ENCODE assay signal across 10 cellular contexts in the genomic region with DNA sequence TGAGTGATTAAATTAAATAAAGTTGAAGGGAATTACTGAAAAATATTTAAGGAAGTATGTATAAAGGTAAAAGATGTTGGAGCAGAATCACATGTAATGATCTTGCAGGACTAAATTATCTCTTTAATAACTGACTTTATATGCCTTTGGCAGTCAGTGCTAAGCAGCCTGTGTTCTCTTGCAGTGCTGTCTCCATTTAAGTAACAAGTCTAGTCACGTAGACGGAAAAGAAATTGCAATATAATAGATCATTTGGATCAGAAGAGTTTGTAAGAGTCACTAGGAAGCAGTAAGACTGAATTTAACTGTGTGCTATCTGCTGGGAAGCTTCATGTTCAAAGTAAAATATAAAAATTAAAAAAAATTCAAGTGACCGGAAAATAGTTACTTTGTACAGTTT. TPM values are rescaled to one million over a fixed set of nuclear protein-coding genes. Genes with fewer than 3 reads are reported as not detected.
A peak's percentile ranks its signal among the peaks of the same experiment; 100 is the strongest.
DNase-seq lines count a peak whose midpoint lies in the region; ATAC-seq and TF ChIP-seq lines count a peak whose summit lies in the region.
"Had no signal": no experiment of that assay in that cellular context is flagged by ENCODE, and none has a peak within 500 bp of the region (broad histone marks: within the 10 kb centered on the region; RNA-seq: fewer than 3 reads in every experiment).

No MANE protein-coding gene starts in this region.

- peaks cover 9% of the 10 kb centered on the region for H3F3A ChIP-seq in PC-3 (ENCODE audit: low read length, unreplicated experiment)

- H3K27ac Mint-ChIP-seq in MCF 10A (ENCODE audit: low read depth, unreplicated experiment) = peak overlapping the region; percentile 95
- no peak overlapping the region for H3K27ac Mint-ChIP-seq in activated T-helper 17 cell treated with anti-CD3 and anti-CD28 coated beads, Interleukin-2, amount 50 U/mL, for 72 hours
- H3K27ac Mint-ChIP-seq: activated CD4-positive, alpha-beta memory T cell treated with anti-CD3 and anti-CD28 coated beads, Interleukin-2, amount 10 ng/mL, durations not matched to agents 7 days and 5 days had no signal

- TF ChIP-seq EP300 in tibial nerve (IDR thresholded peaks at IDR 0.05) = no peak

- peaks cover 73% of the 10 kb centered on the region for H3K79me2 ChIP-seq in PC-3 (ENCODE audit: low read length)

- no peak for TF ChIP-seq POLR2A in tibial nerve (IDR thresholded peaks at IDR 0.05)

- H3K36me3 Mint-ChIP-seq in MCF 10A (ENCODE audit: insufficient read depth, unreplicated experiment) = peaks cover 46% of the 10 kb centered on the region
- peaks cover 76% of the 10 kb centered on the region for H3K36me3 Mint-ChIP-seq in activated T-helper 17 cell treated with anti-CD3 and anti-CD28 coated beads, Interleukin-2, amount 50 U/mL, for 72 hours (ENCODE audit: low read depth)

- peaks cover 31% of the 10 kb centered on the region for H3K4me1 Mint-ChIP-seq in MCF 10A (ENCODE audit: insufficient read depth, unreplicated experiment)
- peaks cover 8% of the 10 kb centered on the region for H3K4me1 Mint-ChIP-seq in activated T-helper 17 cell treated with anti-CD3 and anti-CD28 coated beads, Interleukin-2, amount 50 U/mL, for 72 hours

- H3K9me2 ChIP-seq in PC-3 (replicated peaks; ENCODE audit: low read length) = no peaks in the 10 kb centered on the region

- peaks cover 35% of the 10 kb centered on the region for H3K4me1 ChIP-seq in PC-3 (ENCODE audit: insufficient read depth, low read length)
- H3K4me1 ChIP-seq in lower lobe of right lung = peaks cover 17% of the 10 kb centered on the region
- peaks cover 0 to 26% (median 10%) of the 10 kb centered on the region in 4 donors for H3K4me1 ChIP-seq in tibial nerve

- POLR2A ChIA-PET in PC-3 (lab: Charles Lee; ENCODE audit: unreplicated experiment) = interaction anchor here (0.6 to 1.2 kb wide), 4 partner anchors 18 to 1341 kb away, joined by 3 to 4 read pairs (median 4); no protein-coding TSS in a partner anchor
- POLR2A ChIA-PET in MCF 10A (lab: Yijun Ruan, JAX) = interaction anchor here (2.2 to 4.4 kb wide), 3 partner anchors 10 to 21 kb away, joined by 19 to 106 read pairs (median 23); a partner anchor contains a TSS

- no peaks in the 10 kb centered on the region for H3K9me3 Mint-ChIP-seq in MCF 10A (ENCODE audit: unreplicated experiment)
- H3K9me3 Mint-ChIP-seq in activated T-helper 17 cell treated with anti-CD3 and anti-CD28 coated beads, Interleukin-2, amount 50 U/mL, for 72 hours = no peaks in the 10 kb centered on the region
- H3K9me3 Mint-ChIP-seq: activated CD4-positive, alpha-beta memory T cell treated with anti-CD3 and anti-CD28 coated beads, Interleukin-2, amount 10 ng/mL, durations not matched to agents 7 days and 5 days; immature natural killer cell had no signal

- H3K27ac ChIP-seq in PC-3 (ENCODE audit: low read length) (peak overlapping the region; percentile 96), lower lobe of right lung (peak overlapping the region; percentile 33), tibial nerve (peak overlapping the region; percentile 22 to 82 (median 54)), substantia nigra (ENCODE audit: low read depth, low read length, poor library complexity, severe bottlenecking) (no peak overlapping the region)

- no peak overlapping the region for H3K4me3 ChIP-seq in PC-3 (ENCODE audit: low read length)
- H3K4me3 ChIP-seq in lower lobe of right lung = no peak overlapping the region
- no peak overlapping the region for H3K4me3 ChIP-seq in tibial nerve

- H3K9me3 ChIP-seq in PC-3 (ENCODE audit: low read length) = no peaks in the 10 kb centered on the region
- H3K9me3 ChIP-seq in lower lobe of right lung = no peaks in the 10 kb centered on the region
- H3K9me3 ChIP-seq in tibial nerve = no peaks in the 10 kb centered on the region

- H2AFZ ChIP-seq in PC-3 (ENCODE audit: low read length) = no peak overlapping the region

- no TSS peak for BruUV-seq in PC-3 (replicated peaks; lab: Mats Ljungman, UMichigan)
- no TSS peak for BruUV-seq in MCF 10A (replicated peaks; lab: Mats Ljungman, UMichigan)

- H4K20me1 ChIP-seq in PC-3 (ENCODE audit: low read length) = peaks cover 17% of the 10 kb centered on the region

- WGBS in tibial nerve, 2 donors = 73 to 76% methylated on average over 3 of the region's 3 CpGs

- H3K36me3 ChIP-seq in PC-3 (ENCODE audit: low read depth, low read length) (peaks cover 42% of the 10 kb centered on the region), lower lobe of right lung (peaks cover 8% of the 10 kb centered on the region), tibial nerve (peaks cover 0 to 11% (median 0%) of the 10 kb centered on the region in 3 donors)

- TF ChIP-seq CTCF in PC-3 (conservative IDR thresholded peaks at IDR 0.05; ENCODE audit: low read depth, low read length) = no peak
- TF ChIP-seq CTCF in MCF 10A (IDR thresholded peaks at IDR 0.05; ENCODE audit: unreplicated experiment) = no peak
- no peak for TF ChIP-seq CTCF in lower lobe of right lung (IDR thresholded peaks at IDR 0.05)
- no peak for TF ChIP-seq CTCF in tibial nerve (IDR thresholded peaks at IDR 0.05)

- DNase-seq in PC-3 (no peak), MCF 10A (ENCODE audit: unreplicated experiment) (no peak), lower lobe of right lung (no peak), tibial nerve (ENCODE audit: low spot score in 2 of 2) (no peak), substantia nigra (lab: John Stamatoyannopoulos, UW) (no peak), middle frontal gyrus (ENCODE audit: extremely low spot score, low spot score) (no peak)
- DNase-seq: activated CD4-positive, alpha-beta memory T cell treated with anti-CD3 and anti-CD28 coated beads, Interleukin-2, amount 10 ng/mL, durations not matched to agents 7 days and 5 days; immature natural killer cell; NCI-H82 had no signal

- H3K4me2 ChIP-seq in PC-3 (ENCODE audit: low read length) = peak overlapping the region; percentile 55

- no peak overlapping the region for H3K4me3 Mint-ChIP-seq in MCF 10A (ENCODE audit: unreplicated experiment)
- no peak overlapping the region for H3K4me3 Mint-ChIP-seq in activated T-helper 17 cell treated with anti-CD3 and anti-CD28 coated beads, Interleukin-2, amount 50 U/mL, for 72 hours
- H3K4me3 Mint-ChIP-seq: activated CD4-positive, alpha-beta memory T cell treated with anti-CD3 and anti-CD28 coated beads, Interleukin-2, amount 10 ng/mL, durations not matched to agents 7 days and 5 days; immature natural killer cell had no signal

- CTCF ChIA-PET in PC-3 (lab: Charles Lee) (interaction anchor here (1.1 kb wide), 1 partner anchor 18 kb away, joined by 6 read pairs; no protein-coding TSS in a partner anchor), MCF 10A (lab: Yijun Ruan, JAX) (interaction anchor here (0.6 to 1.4 kb wide), 6 partner anchors 11 to 758 kb away, joined by 3 to 4 read pairs (median 3); no protein-coding TSS in a partner anchor)

- no peaks in the 10 kb centered on the region for H3K27me3 Mint-ChIP-seq in MCF 10A (ENCODE audit: insufficient read depth, unreplicated experiment)
- no peaks in the 10 kb centered on the region for H3K27me3 Mint-ChIP-seq in activated T-helper 17 cell treated with anti-CD3 and anti-CD28 coated beads, Interleukin-2, amount 50 U/mL, for 72 hours
- H3K27me3 Mint-ChIP-seq: activated CD4-positive, alpha-beta memory T cell treated with anti-CD3 and anti-CD28 coated beads, Interleukin-2, amount 10 ng/mL, durations not matched to agents 7 days and 5 days had no signal

- no peak for ATAC-seq in PC-3
- ATAC-seq in lower lobe of right lung = no peak
- ATAC-seq in activated T-helper 17 cell treated with anti-CD3 and anti-CD28 coated beads, Interleukin-2, amount 50 U/mL, for 72 hours (replicated peaks) = no peak

- H3K27me3 ChIP-seq in PC-3 (ENCODE audit: low read length) (no peaks in the 10 kb centered on the region), lower lobe of right lung (ENCODE audit: low read depth) (no peaks in the 10 kb centered on the region), tibial nerve (no peaks in the 10 kb centered on the region)

- intact Hi-C loops in PC-3 (cut with micrococcal nuclease) (no loop called here), MCF 10A (cut with micrococcal nuclease) (no loop called here), lower lobe of right lung (cut with DNase I) (no loop called here)

- H3K9ac ChIP-seq in PC-3 (ENCODE audit: low read length) = peak overlapping the region; percentile 56

RNA-seq across cellular contexts. Expression of a gene that starts 21.4 kb away (rescaled TPM):
- total RNA-seq in PC-3 (2014; rRNA removed) (86.1 and 94.1 TPM in 2 replicates), MCF 10A (2022) (41.0 and 85.4 TPM in 2 replicates), lower lobe of right lung (24.6 TPM), tibial nerve (10 to 100 TPM; 50.2 to 69.3 (median 52.3) TPM)
- total RNA-seq in activated T-helper 17 cell treated with anti-CD3 and anti-CD28 coated beads, Interleukin-2, amount 50 U/mL, for 72 hours = 10 to 100 TPM; 40.4 to 94.2 TPM

RNA-seq across cellular contexts. Expression of a gene that starts 21.8 kb away (rescaled TPM):
- total RNA-seq in PC-3 (2014; rRNA removed) (7.7 and 8.5 TPM in 2 replicates), MCF 10A (2022) (14.3 and 15.3 TPM in 2 replicates), lower lobe of right lung (13.9 TPM), tibial nerve (10 to 100 TPM; 10.0 to 15.3 (median 13.7) TPM)
- total RNA-seq in activated T-helper 17 cell treated with anti-CD3 and anti-CD28 coated beads, Interleukin-2, amount 50 U/mL, for 72 hours = 10 to 100 TPM; 10.0 to 10.2 TPM
